In the genomic region with DNA sequence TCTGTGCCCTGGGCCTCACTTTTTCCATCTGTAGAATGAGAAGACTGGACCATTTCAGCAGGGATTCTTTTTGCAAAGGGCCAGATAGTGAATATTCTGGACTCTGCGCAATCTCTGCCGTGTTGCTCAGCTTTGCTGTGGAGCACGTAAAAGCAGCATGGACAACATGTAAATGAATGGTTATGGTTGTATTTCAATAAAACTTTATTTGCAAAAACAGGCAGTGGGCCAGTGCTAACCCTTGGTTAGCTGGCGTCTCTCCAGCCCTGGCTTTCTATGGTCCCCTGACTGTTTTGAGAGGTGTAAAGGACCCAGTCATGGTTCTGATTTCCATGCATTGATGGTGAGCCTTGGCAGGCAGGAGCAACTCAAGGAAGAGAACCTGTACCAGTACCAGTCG, we compare ENCODE assay signal across 29 cellular contexts.
"Had no signal": no experiment of that assay in that cellular context is flagged by ENCODE, and none has a peak within 500 bp of the region (broad histone marks: within the 10 kb centered on the region; RNA-seq: fewer than 3 reads in every experiment).

No MANE protein-coding gene starts in this region.

- H3K4me3 ChIP-seq: adrenal gland, body of pancreas had no signal

- ATAC-seq: activated CD4-positive, alpha-beta T cell treated with anti-CD3 and anti-CD28 coated beads for 36 hours; activated CD8-positive, alpha-beta memory T cell treated with anti-CD3 and anti-CD28 coated beads, Interleukin-2, amount 10 ng/mL, durations not matched to agents 7 days and 5 days; activated CD8-positive, alpha-beta T cell treated with anti-CD3 and anti-CD28 coated beads, Interleukin-2, amount 10 ng/mL, durations not matched to agents 7 days and 5 days; activated naive CD8-positive, alpha-beta T cell treated with anti-CD3 and anti-CD28 coated beads, Interleukin-2, amount 50 U/mL, for 24 hours; body of pancreas; esophagus mucosa had no signal

- H3K27me3 Mint-ChIP-seq: activated CD4-positive, alpha-beta memory T cell treated with anti-CD3 and anti-CD28 coated beads for 36 hours; activated CD4-positive, alpha-beta T cell treated with anti-CD3 and anti-CD28 coated beads for 36 hours; activated CD4-positive, alpha-beta T cell treated with anti-CD3 and anti-CD28 coated beads, Interleukin-2, amount 10 ng/mL, durations not matched to agents 24 days and 14 days; activated naive CD4-positive, alpha-beta T cell treated with anti-CD3 and anti-CD28 coated beads, Interleukin-2, amount 50 U/mL, for 24 hours; activated naive CD8-positive, alpha-beta T cell treated with anti-CD3 and anti-CD28 coated beads for 36 hours; activated naive CD8-positive, alpha-beta T cell treated with anti-CD3 and anti-CD28 coated beads, Interleukin-2, amount 50 U/mL, for 24 hours had no signal

- H3K4me3 Mint-ChIP-seq: activated CD4-positive, alpha-beta memory T cell treated with anti-CD3 and anti-CD28 coated beads for 36 hours; activated CD4-positive, alpha-beta T cell treated with anti-CD3 and anti-CD28 coated beads for 36 hours; activated CD4-positive, alpha-beta T cell treated with anti-CD3 and anti-CD28 coated beads, Interleukin-2, amount 10 ng/mL, durations not matched to agents 24 days and 14 days; activated CD8-positive, alpha-beta memory T cell treated with anti-CD3 and anti-CD28 coated beads, Interleukin-2, amount 10 ng/mL, durations not matched to agents 7 days and 5 days; activated CD8-positive, alpha-beta T cell treated with anti-CD3 and anti-CD28 coated beads, Interleukin-2, amount 10 ng/mL, durations not matched to agents 7 days and 5 days; activated naive CD4-positive, alpha-beta T cell treated with anti-CD3 and anti-CD28 coated beads for 36 hours; activated naive CD4-positive, alpha-beta T cell treated with anti-CD3 and anti-CD28 coated beads, Interleukin-2, amount 50 U/mL, for 24 hours; activated naive CD8-positive, alpha-beta T cell treated with anti-CD3 and anti-CD28 coated beads for 36 hours; activated naive CD8-positive, alpha-beta T cell treated with anti-CD3 and anti-CD28 coated beads, Interleukin-2, amount 50 U/mL, for 24 hours; activated T-helper 1 cell treated with anti-CD3 and anti-CD28 coated beads, Interleukin-12 subunit alpha, Interleukin-12 subunit beta, Interleukin-2, Interleukin-4 antibody, amounts not matched to agents 30 ng/mL and 10 ng/mL and 1 ng/mL, durations not matched to agents 14 hours and 24 hours and 36 hours had no signal

- H3K36me3 Mint-ChIP-seq: activated CD4-positive, alpha-beta memory T cell treated with anti-CD3 and anti-CD28 coated beads for 36 hours; activated CD8-positive, alpha-beta memory T cell treated with anti-CD3 and anti-CD28 coated beads, Interleukin-2, amount 10 ng/mL, durations not matched to agents 7 days and 5 days; activated naive CD4-positive, alpha-beta T cell treated with anti-CD3 and anti-CD28 coated beads, Interleukin-2, amount 50 U/mL, for 24 hours; activated naive CD8-positive, alpha-beta T cell treated with anti-CD3 and anti-CD28 coated beads for 36 hours had no signal

- DNase-seq: activated CD4-positive, alpha-beta memory T cell treated with anti-CD3 and anti-CD28 coated beads for 36 hours; activated CD4-positive, alpha-beta T cell treated with anti-CD3 and anti-CD28 coated beads for 36 hours; activated CD4-positive, alpha-beta T cell treated with anti-CD3 and anti-CD28 coated beads, Interleukin-2, amount 10 ng/mL, durations not matched to agents 24 days and 14 days; activated CD4-positive, CD25-positive, alpha-beta regulatory T cell; activated CD4-positive, CD25-positive, alpha-beta regulatory T cell treated with anti-CD3 and anti-CD28 coated beads, Interleukin-2, amount 50 U/mL, for 72 hours; activated CD8-positive, alpha-beta memory T cell treated with anti-CD3 and anti-CD28 coated beads, Interleukin-2, amount 10 ng/mL, durations not matched to agents 7 days and 5 days; activated CD8-positive, alpha-beta memory T cell treated with anti-CD3 and anti-CD28 coated beads, Interleukin-2, amount 50 U/mL, for 4 hours; activated CD8-positive, alpha-beta T cell treated with anti-CD3 and anti-CD28 coated beads, Interleukin-2, amount 10 ng/mL, durations not matched to agents 7 days and 5 days; activated effector memory CD4-positive, alpha-beta T cell treated with anti-CD3 and anti-CD28 coated beads, Interleukin-2, amount 50 U/mL, for 16 hours; activated naive CD4-positive, alpha-beta T cell treated with anti-CD3 and anti-CD28 coated beads for 36 hours; activated naive CD8-positive, alpha-beta T cell treated with anti-CD3 and anti-CD28 coated beads for 36 hours; activated naive CD8-positive, alpha-beta T cell treated with anti-CD3 and anti-CD28 coated beads, Interleukin-2, amount 50 U/mL, for 24 hours; activated T-cell treated with anti-CD3 and anti-CD28 coated beads, Interleukin-2, amount 50 U/mL, for 1 hour; activated T-cell treated with anti-CD3 and anti-CD28 coated beads, Interleukin-2, amount 50 U/mL, for 48 hours; adrenal gland; amygdala; aorta; body of pancreas; caudate nucleus; cortex of kidney; dermis blood vessel endothelial cell; effector CD4-positive, alpha-beta T cell; foreskin fibroblast; head of caudate nucleus; T-helper 2 cell had no signal

- H3K9me3 ChIP-seq: adrenal gland, body of pancreas had no signal

- H3K27ac ChIP-seq: adrenal gland, body of pancreas had no signal

- H3K4me1 Mint-ChIP-seq: activated CD4-positive, alpha-beta T cell treated with anti-CD3 and anti-CD28 coated beads for 36 hours; activated CD4-positive, alpha-beta T cell treated with anti-CD3 and anti-CD28 coated beads, Interleukin-2, amount 10 ng/mL, durations not matched to agents 24 days and 14 days; activated CD8-positive, alpha-beta memory T cell treated with anti-CD3 and anti-CD28 coated beads, Interleukin-2, amount 10 ng/mL, durations not matched to agents 7 days and 5 days; activated naive CD4-positive, alpha-beta T cell treated with anti-CD3 and anti-CD28 coated beads, Interleukin-2, amount 50 U/mL, for 24 hours; activated naive CD8-positive, alpha-beta T cell treated with anti-CD3 and anti-CD28 coated beads for 36 hours; activated naive CD8-positive, alpha-beta T cell treated with anti-CD3 and anti-CD28 coated beads, Interleukin-2, amount 50 U/mL, for 24 hours had no signal

- H3K27me3 ChIP-seq: adrenal gland, body of pancreas had no signal

- H3K9me3 Mint-ChIP-seq: activated CD4-positive, alpha-beta memory T cell treated with anti-CD3 and anti-CD28 coated beads for 36 hours; activated CD4-positive, alpha-beta T cell treated with anti-CD3 and anti-CD28 coated beads, Interleukin-2, amount 10 ng/mL, durations not matched to agents 24 days and 14 days; activated naive CD4-positive, alpha-beta T cell treated with anti-CD3 and anti-CD28 coated beads for 36 hours; activated naive CD4-positive, alpha-beta T cell treated with anti-CD3 and anti-CD28 coated beads, Interleukin-2, amount 50 U/mL, for 24 hours; activated naive CD8-positive, alpha-beta T cell treated with anti-CD3 and anti-CD28 coated beads for 36 hours; activated naive CD8-positive, alpha-beta T cell treated with anti-CD3 and anti-CD28 coated beads, Interleukin-2, amount 50 U/mL, for 24 hours; activated T-helper 1 cell treated with anti-CD3 and anti-CD28 coated beads, Interleukin-12 subunit alpha, Interleukin-12 subunit beta, Interleukin-2, Interleukin-4 antibody, amounts not matched to agents 30 ng/mL and 10 ng/mL and 1 ng/mL, durations not matched to agents 14 hours and 24 hours and 36 hours; activated T-helper 2 cell treated with anti-CD3 and anti-CD28 coated beads, Interferon-gamma antibody, Interleukin-2, Interleukin-4, amounts not matched to agents 10 μg/mL and 5 μg/mL and 100 μg/mL, durations not matched to agents 14 hours and 24 hours and 36 hours had no signal

- H3K4me1 ChIP-seq: adrenal gland, body of pancreas had no signal

- H3K27ac Mint-ChIP-seq: activated CD4-positive, alpha-beta memory T cell treated with anti-CD3 and anti-CD28 coated beads for 36 hours; activated CD4-positive, alpha-beta T cell treated with anti-CD3 and anti-CD28 coated beads for 36 hours; activated CD4-positive, alpha-beta T cell treated with anti-CD3 and anti-CD28 coated beads, Interleukin-2, amount 10 ng/mL, durations not matched to agents 24 days and 14 days; activated CD8-positive, alpha-beta memory T cell treated with anti-CD3 and anti-CD28 coated beads, Interleukin-2, amount 10 ng/mL, durations not matched to agents 7 days and 5 days; activated CD8-positive, alpha-beta T cell treated with anti-CD3 and anti-CD28 coated beads, Interleukin-2, amount 10 ng/mL, durations not matched to agents 7 days and 5 days; activated naive CD4-positive, alpha-beta T cell treated with anti-CD3 and anti-CD28 coated beads for 36 hours; activated naive CD4-positive, alpha-beta T cell treated with anti-CD3 and anti-CD28 coated beads, Interleukin-2, amount 50 U/mL, for 24 hours; activated naive CD8-positive, alpha-beta T cell treated with anti-CD3 and anti-CD28 coated beads for 36 hours; activated naive CD8-positive, alpha-beta T cell treated with anti-CD3 and anti-CD28 coated beads, Interleukin-2, amount 50 U/mL, for 24 hours; activated T-helper 1 cell treated with anti-CD3 and anti-CD28 coated beads, Interleukin-12 subunit alpha, Interleukin-12 subunit beta, Interleukin-2, Interleukin-4 antibody, amounts not matched to agents 30 ng/mL and 10 ng/mL and 1 ng/mL, durations not matched to agents 14 hours and 24 hours and 36 hours; activated T-helper 2 cell treated with anti-CD3 and anti-CD28 coated beads, Interferon-gamma antibody, Interleukin-2, Interleukin-4, amounts not matched to agents 10 μg/mL and 5 μg/mL and 100 μg/mL, durations not matched to agents 14 hours and 24 hours and 36 hours had no signal
